ENCODE assay signal across 1 cellular context in the genomic region with DNA sequence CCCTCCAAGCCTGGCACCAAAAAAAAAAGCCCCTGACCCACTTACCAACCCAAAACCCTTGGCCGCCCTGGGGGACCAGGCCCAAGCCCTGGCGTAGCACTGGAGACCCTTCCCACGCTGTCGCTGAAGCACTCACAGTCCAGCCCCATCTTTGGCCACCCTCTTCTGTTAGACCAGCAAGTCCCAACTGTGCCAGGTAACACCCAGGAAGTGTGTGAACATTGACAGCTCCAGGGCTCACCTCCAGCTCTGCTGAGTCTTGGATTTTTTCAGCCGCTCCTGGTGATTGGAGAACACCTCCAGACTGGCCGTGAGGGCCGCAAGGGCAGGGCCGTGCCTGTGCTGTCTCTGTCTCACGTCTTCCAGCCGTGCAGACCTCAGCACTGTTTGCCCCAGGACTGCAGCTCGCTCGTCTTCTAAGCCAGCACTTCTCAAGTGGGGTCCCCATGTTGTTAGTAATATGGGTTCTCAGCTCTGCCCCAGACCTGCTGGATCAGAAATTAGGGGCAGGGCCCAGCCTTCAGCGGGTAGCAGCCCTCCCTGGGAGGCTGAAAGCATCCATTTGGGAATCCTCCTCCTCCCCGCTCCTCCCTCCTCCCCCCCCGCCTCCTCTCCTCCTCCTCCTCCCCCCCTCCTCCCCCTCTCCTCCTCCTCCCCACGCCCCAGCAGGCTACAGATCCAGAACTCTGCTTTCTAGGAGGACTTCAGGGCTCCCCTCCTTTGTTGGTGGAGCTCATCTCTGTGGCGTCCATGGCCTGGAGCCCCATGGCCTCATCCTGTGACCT.
TF ChIP-seq lines count a peak whose summit lies in the region.

No MANE protein-coding gene starts in this region.

TF ChIP-seq in H1, 55 proteins besides CTCF, POLR2A, EP300 and RAD21:
- TF ChIP-seq GTF2F1 (IDR thresholded peaks at IDR 0.05; ENCODE audit: borderline replicate concordance, low read depth, low read length): no peak
- TF ChIP-seq TBP (IDR thresholded peaks at IDR 0.05; ENCODE audit: low read depth, low read length): no peak
- TF ChIP-seq RXRA (IDR thresholded peaks at IDR 0.05; ENCODE audit: insufficient read depth, low read depth, low read length): no peak
- no peak for TF ChIP-seq SP4 (IDR thresholded peaks at IDR 0.05; ENCODE audit: low read length)
- no peak for TF ChIP-seq SIX5 (IDR thresholded peaks at IDR 0.05; ENCODE audit: low read depth, low read length)
- no peak for TF ChIP-seq CEBPB (IDR thresholded peaks at IDR 0.05; ENCODE audit: low read depth, low read length)
- no peak for TF ChIP-seq MAFK (IDR thresholded peaks at IDR 0.05; ENCODE audit: low read depth, low read length)
- TF ChIP-seq POLR2AphosphoS5 (IDR thresholded peaks at IDR 0.05; ENCODE audit: low read depth, low read length): no peak
- TF ChIP-seq SIRT6 (IDR thresholded peaks at IDR 0.05; ENCODE audit: low read length): no peak
- TF ChIP-seq RFX5 (IDR thresholded peaks at IDR 0.05; ENCODE audit: borderline replicate concordance, low read depth, low read length): no peak
- no peak for TF ChIP-seq PHF8 (conservative IDR thresholded peaks at IDR 0.05; ENCODE audit: low read depth, low read length)
- TF ChIP-seq, protein P1, sequence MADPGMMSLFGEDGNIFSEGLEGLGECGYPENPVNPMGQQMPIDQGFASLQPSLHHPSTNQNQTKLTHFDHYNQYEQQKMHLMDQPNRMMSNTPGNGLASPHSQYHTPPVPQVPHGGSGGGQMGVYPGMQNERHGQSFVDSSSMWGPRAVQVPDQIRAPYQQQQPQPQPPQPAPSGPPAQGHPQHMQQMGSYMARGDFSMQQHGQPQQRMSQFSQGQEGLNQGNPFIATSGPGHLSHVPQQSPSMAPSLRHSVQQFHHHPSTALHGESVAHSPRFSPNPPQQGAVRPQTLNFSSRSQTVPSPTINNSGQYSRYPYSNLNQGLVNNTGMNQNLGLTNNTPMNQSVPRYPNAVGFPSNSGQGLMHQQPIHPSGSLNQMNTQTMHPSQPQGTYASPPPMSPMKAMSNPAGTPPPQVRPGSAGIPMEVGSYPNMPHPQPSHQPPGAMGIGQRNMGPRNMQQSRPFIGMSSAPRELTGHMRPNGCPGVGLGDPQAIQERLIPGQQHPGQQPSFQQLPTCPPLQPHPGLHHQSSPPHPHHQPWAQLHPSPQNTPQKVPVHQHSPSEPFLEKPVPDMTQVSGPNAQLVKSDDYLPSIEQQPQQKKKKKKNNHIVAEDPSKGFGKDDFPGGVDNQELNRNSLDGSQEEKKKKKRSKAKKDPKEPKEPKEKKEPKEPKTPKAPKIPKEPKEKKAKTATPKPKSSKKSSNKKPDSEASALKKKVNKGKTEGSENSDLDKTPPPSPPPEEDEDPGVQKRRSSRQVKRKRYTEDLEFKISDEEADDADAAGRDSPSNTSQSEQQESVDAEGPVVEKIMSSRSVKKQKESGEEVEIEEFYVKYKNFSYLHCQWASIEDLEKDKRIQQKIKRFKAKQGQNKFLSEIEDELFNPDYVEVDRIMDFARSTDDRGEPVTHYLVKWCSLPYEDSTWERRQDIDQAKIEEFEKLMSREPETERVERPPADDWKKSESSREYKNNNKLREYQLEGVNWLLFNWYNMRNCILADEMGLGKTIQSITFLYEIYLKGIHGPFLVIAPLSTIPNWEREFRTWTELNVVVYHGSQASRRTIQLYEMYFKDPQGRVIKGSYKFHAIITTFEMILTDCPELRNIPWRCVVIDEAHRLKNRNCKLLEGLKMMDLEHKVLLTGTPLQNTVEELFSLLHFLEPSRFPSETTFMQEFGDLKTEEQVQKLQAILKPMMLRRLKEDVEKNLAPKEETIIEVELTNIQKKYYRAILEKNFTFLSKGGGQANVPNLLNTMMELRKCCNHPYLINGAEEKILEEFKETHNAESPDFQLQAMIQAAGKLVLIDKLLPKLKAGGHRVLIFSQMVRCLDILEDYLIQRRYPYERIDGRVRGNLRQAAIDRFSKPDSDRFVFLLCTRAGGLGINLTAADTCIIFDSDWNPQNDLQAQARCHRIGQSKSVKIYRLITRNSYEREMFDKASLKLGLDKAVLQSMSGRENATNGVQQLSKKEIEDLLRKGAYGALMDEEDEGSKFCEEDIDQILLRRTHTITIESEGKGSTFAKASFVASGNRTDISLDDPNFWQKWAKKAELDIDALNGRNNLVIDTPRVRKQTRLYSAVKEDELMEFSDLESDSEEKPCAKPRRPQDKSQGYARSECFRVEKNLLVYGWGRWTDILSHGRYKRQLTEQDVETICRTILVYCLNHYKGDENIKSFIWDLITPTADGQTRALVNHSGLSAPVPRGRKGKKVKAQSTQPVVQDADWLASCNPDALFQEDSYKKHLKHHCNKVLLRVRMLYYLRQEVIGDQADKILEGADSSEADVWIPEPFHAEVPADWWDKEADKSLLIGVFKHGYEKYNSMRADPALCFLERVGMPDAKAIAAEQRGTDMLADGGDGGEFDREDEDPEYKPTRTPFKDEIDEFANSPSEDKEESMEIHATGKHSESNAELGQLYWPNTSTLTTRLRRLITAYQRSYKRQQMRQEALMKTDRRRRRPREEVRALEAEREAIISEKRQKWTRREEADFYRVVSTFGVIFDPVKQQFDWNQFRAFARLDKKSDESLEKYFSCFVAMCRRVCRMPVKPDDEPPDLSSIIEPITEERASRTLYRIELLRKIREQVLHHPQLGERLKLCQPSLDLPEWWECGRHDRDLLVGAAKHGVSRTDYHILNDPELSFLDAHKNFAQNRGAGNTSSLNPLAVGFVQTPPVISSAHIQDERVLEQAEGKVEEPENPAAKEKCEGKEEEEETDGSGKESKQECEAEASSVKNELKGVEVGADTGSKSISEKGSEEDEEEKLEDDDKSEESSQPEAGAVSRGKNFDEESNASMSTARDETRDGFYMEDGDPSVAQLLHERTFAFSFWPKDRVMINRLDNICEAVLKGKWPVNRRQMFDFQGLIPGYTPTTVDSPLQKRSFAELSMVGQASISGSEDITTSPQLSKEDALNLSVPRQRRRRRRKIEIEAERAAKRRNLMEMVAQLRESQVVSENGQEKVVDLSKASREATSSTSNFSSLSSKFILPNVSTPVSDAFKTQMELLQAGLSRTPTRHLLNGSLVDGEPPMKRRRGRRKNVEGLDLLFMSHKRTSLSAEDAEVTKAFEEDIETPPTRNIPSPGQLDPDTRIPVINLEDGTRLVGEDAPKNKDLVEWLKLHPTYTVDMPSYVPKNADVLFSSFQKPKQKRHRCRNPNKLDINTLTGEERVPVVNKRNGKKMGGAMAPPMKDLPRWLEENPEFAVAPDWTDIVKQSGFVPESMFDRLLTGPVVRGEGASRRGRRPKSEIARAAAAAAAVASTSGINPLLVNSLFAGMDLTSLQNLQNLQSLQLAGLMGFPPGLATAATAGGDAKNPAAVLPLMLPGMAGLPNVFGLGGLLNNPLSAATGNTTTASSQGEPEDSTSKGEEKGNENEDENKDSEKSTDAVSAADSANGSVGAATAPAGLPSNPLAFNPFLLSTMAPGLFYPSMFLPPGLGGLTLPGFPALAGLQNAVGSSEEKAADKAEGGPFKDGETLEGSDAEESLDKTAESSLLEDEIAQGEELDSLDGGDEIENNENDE (IDR thresholded peaks at IDR 0.05; ENCODE audit: insufficient replicate concordance, low read length): no peak
- TF ChIP-seq CREB1 (IDR thresholded peaks at IDR 0.05): no peak
- TF ChIP-seq POU5F1 (IDR thresholded peaks at IDR 0.05; ENCODE audit: low read depth, low read length): no peak
- TF ChIP-seq KDM1A (IDR thresholded peaks at IDR 0.05; ENCODE audit: borderline replicate concordance, low read length): no peak
- no peak for TF ChIP-seq NANOG (IDR thresholded peaks at IDR 0.05; ENCODE audit: insufficient read depth, low read depth, low read length, poor library complexity, severe bottlenecking)
- TF ChIP-seq BACH1 (IDR thresholded peaks at IDR 0.05; ENCODE audit: low read length): no peak
- TF ChIP-seq ZNF274 (IDR thresholded peaks at IDR 0.05; ENCODE audit: borderline replicate concordance, extremely low read depth, low read length): no peak
